1 cellular context compared by ENCODE assay signal in genomic region chr3:123750659-123751420, GRCh38.
TF ChIP-seq lines count a peak whose summit lies in the region.

No MANE protein-coding gene starts in this region.

TF ChIP-seq in HepG2, 621 proteins besides CTCF, POLR2A, EP300 and RAD21 (continued from another document and continues in another):
- TF ChIP-seq ARNTL (CRISPR knock-in tag; IDR thresholded peaks at IDR 0.05) (no peak), PHB2 (IDR thresholded peaks at IDR 0.05; ENCODE audit: partially characterized antibody) (no peak), XBP1 (CRISPR knock-in tag; IDR thresholded peaks at IDR 0.05) (no peak), ZNF570 (CRISPR knock-in tag; IDR thresholded peaks at IDR 0.05; ENCODE audit: borderline replicate concordance) (no peak), ZNF841 (CRISPR knock-in tag; IDR thresholded peaks at IDR 0.05; ENCODE audit: borderline replicate concordance) (no peak), ZBTB10 (CRISPR knock-in tag; IDR thresholded peaks at IDR 0.05; ENCODE audit: borderline replicate concordance) (peak; percentile 58; the same call in 1 of the 2 replicates), CBX2 (IDR thresholded peaks at IDR 0.05; ENCODE audit: low read depth, low read length) (no peak), CBX2 (CRISPR knock-in tag; IDR thresholded peaks at IDR 0.05; ENCODE audit: low read depth) (no peak), REL (CRISPR knock-in tag; conservative IDR thresholded peaks at IDR 0.05) (no peak), ETS1 (CRISPR knock-in tag; IDR thresholded peaks at IDR 0.05) (no peak), KLF16 (CRISPR knock-in tag; IDR thresholded peaks at IDR 0.05) (no peak), CHD2 (IDR thresholded peaks at IDR 0.05; ENCODE audit: low read depth, low read length) (no peak), MAZ (IDR thresholded peaks at IDR 0.05; ENCODE audit: borderline replicate concordance, low read depth, low read length) (no peak), MAZ (CRISPR knock-in tag; IDR thresholded peaks at IDR 0.05; ENCODE audit: low read depth) (peak; percentile 36; the same call in 1 of the 2 replicates), ZEB1 (IDR thresholded peaks at IDR 0.05; ENCODE audit: insufficient replicate concordance, low read depth) (no peak), ZNF496 (CRISPR knock-in tag; IDR thresholded peaks at IDR 0.05; ENCODE audit: insufficient replicate concordance) (no peak), MTF2 (CRISPR knock-in tag; IDR thresholded peaks at IDR 0.05; ENCODE audit: borderline replicate concordance) (no peak), ZFAT (CRISPR knock-in tag; conservative IDR thresholded peaks at IDR 0.05) (no peak), SMC3 (IDR thresholded peaks at IDR 0.05; ENCODE audit: low read length) (no peak; the same call in 1 of the 2 replicates), ZNF850 (CRISPR knock-in tag; conservative IDR thresholded peaks at IDR 0.05) (no peak), GLMP (CRISPR knock-in tag; IDR thresholded peaks at IDR 0.05; ENCODE audit: borderline replicate concordance) (no peak), TMF1 (CRISPR knock-in tag; IDR thresholded peaks at IDR 0.05; ENCODE audit: low read depth) (no peak), MTF1 (CRISPR knock-in tag; IDR thresholded peaks at IDR 0.05) (no peak), MAF1 (CRISPR knock-in tag; IDR thresholded peaks at IDR 0.05; ENCODE audit: borderline replicate concordance) (no peak), GTF3A (CRISPR knock-in tag; conservative IDR thresholded peaks at IDR 0.05) (no peak), ATF1 (CRISPR knock-in tag; IDR thresholded peaks at IDR 0.05) (no peak), RBM22 (optimal IDR thresholded peaks at IDR 0.05; ENCODE audit: low read length) (no peak), ZNF615 (CRISPR knock-in tag; IDR thresholded peaks at IDR 0.05; ENCODE audit: borderline replicate concordance) (no peak), MTA1 (CRISPR knock-in tag; IDR thresholded peaks at IDR 0.05; ENCODE audit: borderline replicate concordance) (no peak), ZNF879 (CRISPR knock-in tag; IDR thresholded peaks at IDR 0.05) (no peak), MAFG (CRISPR knock-in tag; IDR thresholded peaks at IDR 0.05) (no peak), RAD51 (IDR thresholded peaks at IDR 0.05; ENCODE audit: borderline replicate concordance) (no peak), ZNF180 (CRISPR knock-in tag; IDR thresholded peaks at IDR 0.05; ENCODE audit: borderline replicate concordance, low read depth) (no peak), AGO2 (optimal IDR thresholded peaks at IDR 0.05; ENCODE audit: low read depth, low read length) (no peak), SNRNP70 (IDR thresholded peaks at IDR 0.05; ENCODE audit: low read depth, low read length) (no peak), GFI1 (CRISPR knock-in tag; IDR thresholded peaks at IDR 0.05; ENCODE audit: borderline replicate concordance) (no peak; the same call in 1 of the 2 replicates), ZNF816 (CRISPR knock-in tag; IDR thresholded peaks at IDR 0.05; ENCODE audit: borderline replicate concordance) (no peak), REST (IDR thresholded peaks at IDR 0.05; ENCODE audit: borderline replicate concordance in 1 of 2, low read depth in 1 of 2, low read length in 2 of 2) (peak in 1 of 2 experiments; percentile 26; a peak in 1 of 4 replicates), CC2D1A (CRISPR knock-in tag; IDR thresholded peaks at IDR 0.05) (no peak), ZFP90 (CRISPR knock-in tag; IDR thresholded peaks at IDR 0.05; ENCODE audit: borderline replicate concordance) (peak; percentile 41; the same call in 1 of the 2 replicates), CHCHD3 (CRISPR knock-in tag; IDR thresholded peaks at IDR 0.05) (no peak), ZNF788 (CRISPR knock-in tag; IDR thresholded peaks at IDR 0.05; ENCODE audit: borderline replicate concordance) (peak; percentile 77; the same call in 1 of the 2 replicates), ZNF124 (CRISPR knock-in tag; IDR thresholded peaks at IDR 0.05) (peak; percentile 35; the same call in 1 of the 2 replicates), ZNF678 (CRISPR knock-in tag; IDR thresholded peaks at IDR 0.05) (no peak), SUZ12 (IDR thresholded peaks at IDR 0.05; ENCODE audit: low read depth, low read length) (no peak), CENPT (CRISPR knock-in tag; IDR thresholded peaks at IDR 0.05; ENCODE audit: low read depth) (no peak), NCOR1 (IDR thresholded peaks at IDR 0.05; ENCODE audit: borderline replicate concordance, low read length) (peak; percentile 54; the same call in 1 of the 2 replicates), HDAC6 (IDR thresholded peaks at IDR 0.05; ENCODE audit: low read depth, low read length) (no peak), ZNF335 (CRISPR knock-in tag; IDR thresholded peaks at IDR 0.05) (no peak), CREM (IDR thresholded peaks at IDR 0.05) (peak; percentile 52), CREM (CRISPR knock-in tag; IDR thresholded peaks at IDR 0.05) (no peak), RNF2 (conservative IDR thresholded peaks at IDR 0.05; ENCODE audit: low read depth) (no peak; the same call in 1 of the 2 replicates), TEAD2 (CRISPR knock-in tag; IDR thresholded peaks at IDR 0.05) (no peak), ZNF598 (CRISPR knock-in tag; IDR thresholded peaks at IDR 0.05; ENCODE audit: borderline replicate concordance) (no peak), ZFP62 (CRISPR knock-in tag; IDR thresholded peaks at IDR 0.05) (no peak), ZNF720 (CRISPR knock-in tag; IDR thresholded peaks at IDR 0.05) (no peak), SKI (IDR thresholded peaks at IDR 0.05; ENCODE audit: partially characterized antibody) (peak; percentile 45), ZNF737 (CRISPR knock-in tag; IDR thresholded peaks at IDR 0.05; ENCODE audit: borderline replicate concordance) (no peak), ZNF614 (CRISPR knock-in tag; IDR thresholded peaks at IDR 0.05; ENCODE audit: borderline replicate concordance) (no peak; the same call in 1 of the 2 replicates), EEA1 (CRISPR knock-in tag; IDR thresholded peaks at IDR 0.05; ENCODE audit: borderline replicate concordance) (no peak), PATZ1 (CRISPR knock-in tag; IDR thresholded peaks at IDR 0.05) (peak; percentile 62), IKZF1 (IDR thresholded peaks at IDR 0.05) (no peak), HNRNPLL (IDR thresholded peaks at IDR 0.05; ENCODE audit: low read depth, low read length, poor library complexity, severe bottlenecking) (no peak), HOXA3 (CRISPR knock-in tag; IDR thresholded peaks at IDR 0.05) (peak; percentile 86)
- TF ChIP-seq, protein P1, sequence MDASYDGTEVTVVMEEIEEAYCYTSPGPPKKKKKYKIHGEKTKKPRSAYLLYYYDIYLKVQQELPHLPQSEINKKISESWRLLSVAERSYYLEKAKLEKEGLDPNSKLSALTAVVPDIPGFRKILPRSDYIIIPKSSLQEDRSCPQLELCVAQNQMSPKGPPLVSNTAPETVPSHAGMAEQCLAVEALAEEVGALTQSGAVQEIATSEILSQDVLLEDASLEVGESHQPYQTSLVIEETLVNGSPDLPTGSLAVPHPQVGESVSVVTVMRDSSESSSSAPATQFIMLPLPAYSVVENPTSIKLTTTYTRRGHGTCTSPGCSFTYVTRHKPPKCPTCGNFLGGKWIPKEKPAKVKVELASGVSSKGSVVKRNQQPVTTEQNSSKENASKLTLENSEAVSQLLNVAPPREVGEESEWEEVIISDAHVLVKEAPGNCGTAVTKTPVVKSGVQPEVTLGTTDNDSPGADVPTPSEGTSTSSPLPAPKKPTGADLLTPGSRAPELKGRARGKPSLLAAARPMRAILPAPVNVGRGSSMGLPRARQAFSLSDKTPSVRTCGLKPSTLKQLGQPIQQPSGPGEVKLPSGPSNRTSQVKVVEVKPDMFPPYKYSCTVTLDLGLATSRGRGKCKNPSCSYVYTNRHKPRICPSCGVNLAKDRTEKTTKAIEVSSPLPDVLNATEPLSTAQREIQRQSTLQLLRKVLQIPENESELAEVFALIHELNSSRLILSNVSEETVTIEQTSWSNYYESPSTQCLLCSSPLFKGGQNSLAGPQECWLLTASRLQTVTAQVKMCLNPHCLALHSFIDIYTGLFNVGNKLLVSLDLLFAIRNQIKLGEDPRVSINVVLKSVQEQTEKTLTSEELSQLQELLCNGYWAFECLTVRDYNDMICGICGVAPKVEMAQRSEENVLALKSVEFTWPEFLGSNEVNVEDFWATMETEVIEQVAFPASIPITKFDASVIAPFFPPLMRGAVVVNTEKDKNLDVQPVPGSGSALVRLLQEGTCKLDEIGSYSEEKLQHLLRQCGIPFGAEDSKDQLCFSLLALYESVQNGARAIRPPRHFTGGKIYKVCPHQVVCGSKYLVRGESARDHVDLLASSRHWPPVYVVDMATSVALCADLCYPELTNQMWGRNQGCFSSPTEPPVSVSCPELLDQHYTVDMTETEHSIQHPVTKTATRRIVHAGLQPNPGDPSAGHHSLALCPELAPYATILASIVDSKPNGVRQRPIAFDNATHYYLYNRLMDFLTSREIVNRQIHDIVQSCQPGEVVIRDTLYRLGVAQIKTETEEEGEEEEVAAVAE (CRISPR knock-in tag; IDR thresholded peaks at IDR 0.05; ENCODE audit: borderline replicate concordance) = no peak
- TF ChIP-seq, protein P2, sequence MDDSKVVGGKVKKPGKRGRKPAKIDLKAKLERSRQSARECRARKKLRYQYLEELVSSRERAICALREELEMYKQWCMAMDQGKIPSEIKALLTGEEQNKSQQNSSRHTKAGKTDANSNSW (CRISPR knock-in tag; IDR thresholded peaks at IDR 0.05; ENCODE audit: borderline replicate concordance) = no peak
